Comparison of ENCODE assay signal across 37 cellular contexts in genomic region chr10:129624526-129624925, GRCh38.
"Had no signal": no experiment of that assay in that cellular context is flagged by ENCODE, and none has a peak within 500 bp of the region (broad histone marks: within the 10 kb centered on the region; RNA-seq: fewer than 3 reads in every experiment).

No MANE protein-coding gene starts in this region.

- H3K4me3 Mint-ChIP-seq: activated B cell treated with CpG ODN at 0.5 μM for 24 hours; activated CD4-positive, alpha-beta memory T cell treated with anti-CD3 and anti-CD28 coated beads for 36 hours; activated CD4-positive, alpha-beta T cell treated with anti-CD3 and anti-CD28 coated beads, Interleukin-2, amount 10 ng/mL, durations not matched to agents 24 days and 14 days; activated CD8-positive, alpha-beta T cell treated with anti-CD3 and anti-CD28 coated beads for 36 hours; activated naive CD4-positive, alpha-beta T cell treated with anti-CD3 and anti-CD28 coated beads, Interleukin-2, amount 10 ng/mL, durations not matched to agents 7 days and 5 days; activated naive CD4-positive, alpha-beta T cell treated with anti-CD3 and anti-CD28 coated beads, Interleukin-2, amount 50 U/mL, for 24 hours; activated naive CD8-positive, alpha-beta T cell; activated naive CD8-positive, alpha-beta T cell treated with anti-CD3 and anti-CD28 coated beads, Interleukin-2, amount 10 ng/mL, durations not matched to agents 7 days and 5 days; activated naive CD8-positive, alpha-beta T cell treated with anti-CD3 and anti-CD28 coated beads, Interleukin-2, amount 50 U/mL, for 24 hours; activated T-cell treated with anti-CD3 and anti-CD28 coated beads, Interleukin-2, amount 50 U/mL, for 4 hours; activated T-cell treated with anti-CD3 and anti-CD28 coated beads, Interleukin-2, amount 50 U/mL, for 72 hours; activated T-helper 1 cell treated with anti-CD3 and anti-CD28 coated beads, Interleukin-12 subunit alpha, Interleukin-12 subunit beta, Interleukin-2, Interleukin-4 antibody, amounts not matched to agents 30 ng/mL and 10 ng/mL and 1 ng/mL, durations not matched to agents 14 hours and 24 hours and 36 hours; activated T-helper 17 cell treated with anti-CD3 and anti-CD28 coated beads, Interleukin-2, amount 50 U/mL, for 72 hours; brain; central memory CD8-positive, alpha-beta T cell; T-helper 1 cell treated with Interleukin-12 subunit alpha and Interleukin-12 subunit beta and Interleukin-4 antibody, amounts not matched to agents 30 μg/mL and 1 μg/mL, for 36 hours; T-helper 2 cell treated with Interferon-gamma antibody and Interleukin-4, amounts not matched to agents 5 μg/mL and 100 μg/mL, for 36 hours had no signal

- H3K9me3 Mint-ChIP-seq: activated B cell treated with CpG ODN at 0.5 μM for 24 hours; activated CD4-positive, alpha-beta T cell treated with anti-CD3 and anti-CD28 coated beads, Interleukin-2, amount 10 ng/mL, durations not matched to agents 24 days and 14 days; brain; central memory CD8-positive, alpha-beta T cell; T-helper 2 cell treated with Interferon-gamma antibody and Interleukin-4, amounts not matched to agents 5 μg/mL and 100 μg/mL, for 36 hours had no signal

- DNase-seq: activated B cell treated with CpG ODN at 0.5 μM for 24 hours; activated CD4-positive, alpha-beta memory T cell treated with anti-CD3 and anti-CD28 coated beads for 36 hours; activated CD4-positive, alpha-beta T cell treated with anti-CD3 and anti-CD28 coated beads for 4 hours; activated CD4-positive, alpha-beta T cell treated with anti-CD3 and anti-CD28 coated beads, Interleukin-2, amount 10 ng/mL, durations not matched to agents 24 days and 14 days; activated CD4-positive, alpha-beta T cell treated with anti-CD3 and anti-CD28 coated beads, Interleukin-2, amount 50 U/mL, for 1 hour; activated CD4-positive, alpha-beta T cell treated with anti-CD3 and anti-CD28 coated beads, Interleukin-2, amount 50 U/mL, for 4 hours; activated CD4-positive, CD25-positive, alpha-beta regulatory T cell treated with anti-CD3 and anti-CD28 coated beads, Interleukin-2, amount 50 U/mL, for 72 hours; activated CD8-positive, alpha-beta memory T cell treated with anti-CD3 and anti-CD28 coated beads, Interleukin-2, amount 50 U/mL, for 4 hours; activated CD8-positive, alpha-beta T cell treated with anti-CD3 and anti-CD28 coated beads for 36 hours; activated gamma-delta T cell; activated naive CD4-positive, alpha-beta T cell treated with anti-CD3 and anti-CD28 coated beads, Interleukin-2, amount 10 ng/mL, durations not matched to agents 7 days and 5 days; activated naive CD4-positive, alpha-beta T cell treated with Interleukin-2 at 50 U/mL for 16 hours; activated naive CD8-positive, alpha-beta T cell treated with anti-CD3 and anti-CD28 coated beads, Interleukin-2, amount 10 ng/mL, durations not matched to agents 7 days and 5 days; activated naive CD8-positive, alpha-beta T cell treated with anti-CD3 and anti-CD28 coated beads, Interleukin-2, amount 50 U/mL, for 24 hours; activated T-cell treated with anti-CD3 and anti-CD28 coated beads for 4 hours; activated T-cell treated with anti-CD3 and anti-CD28 coated beads, Interleukin-2, amount 50 U/mL, for 1 hour; activated T-cell treated with anti-CD3 and anti-CD28 coated beads, Interleukin-2, amount 50 U/mL, for 4 hours; activated T-cell treated with anti-CD3 and anti-CD28 coated beads, Interleukin-2, amount 50 U/mL, for 72 hours; amygdala; anterior cingulate cortex; caudate nucleus; T-helper 1 cell; T-helper 2 cell; T-helper 9 cell had no signal

- H3K4me1 Mint-ChIP-seq: activated CD4-positive, alpha-beta T cell treated with anti-CD3 and anti-CD28 coated beads, Interleukin-2, amount 10 ng/mL, durations not matched to agents 24 days and 14 days had no signal

- H3K27me3 ChIP-seq: ascending aorta, cardiac muscle cell had no signal

- ATAC-seq: activated CD8-positive, alpha-beta T cell treated with anti-CD3 and anti-CD28 coated beads for 36 hours; activated naive CD8-positive, alpha-beta T cell treated with anti-CD3 and anti-CD28 coated beads, Interleukin-2, amount 50 U/mL, for 24 hours; activated T-cell treated with anti-CD3 and anti-CD28 coated beads, Interleukin-2, amount 50 U/mL, for 4 hours; activated T-cell treated with anti-CD3 and anti-CD28 coated beads, Interleukin-2, amount 50 U/mL, for 72 hours; activated T-helper 17 cell treated with anti-CD3 and anti-CD28 coated beads, Interleukin-2, amount 50 U/mL, for 72 hours had no signal

- H3K36me3 Mint-ChIP-seq: brain had no signal

- FAIRE-seq: bronchial epithelial cell, TTC549 had no signal

- H3K4me3 ChIP-seq: ascending aorta, cardiac muscle cell had no signal

- H3K27ac ChIP-seq: ascending aorta, cardiac muscle cell, VCaP had no signal

- H3K36me3 ChIP-seq: ascending aorta, cardiac muscle cell had no signal

- H3K27me3 Mint-ChIP-seq: activated B cell treated with CpG ODN at 0.5 μM for 24 hours; activated CD4-positive, alpha-beta memory T cell treated with anti-CD3 and anti-CD28 coated beads for 36 hours; activated CD4-positive, alpha-beta T cell treated with anti-CD3 and anti-CD28 coated beads, Interleukin-2, amount 10 ng/mL, durations not matched to agents 24 days and 14 days; activated CD8-positive, alpha-beta T cell treated with anti-CD3 and anti-CD28 coated beads for 36 hours; activated naive CD4-positive, alpha-beta T cell treated with anti-CD3 and anti-CD28 coated beads, Interleukin-2, amount 10 ng/mL, durations not matched to agents 7 days and 5 days; activated naive CD4-positive, alpha-beta T cell treated with anti-CD3 and anti-CD28 coated beads, Interleukin-2, amount 50 U/mL, for 24 hours; activated naive CD8-positive, alpha-beta T cell; activated naive CD8-positive, alpha-beta T cell treated with anti-CD3 and anti-CD28 coated beads, Interleukin-2, amount 10 ng/mL, durations not matched to agents 7 days and 5 days; activated naive CD8-positive, alpha-beta T cell treated with anti-CD3 and anti-CD28 coated beads, Interleukin-2, amount 50 U/mL, for 24 hours; activated T-helper 17 cell treated with anti-CD3 and anti-CD28 coated beads, Interleukin-2, amount 50 U/mL, for 72 hours; central memory CD8-positive, alpha-beta T cell had no signal

- H3K27ac Mint-ChIP-seq: activated B cell treated with CpG ODN at 0.5 μM for 24 hours; activated CD4-positive, alpha-beta memory T cell treated with anti-CD3 and anti-CD28 coated beads for 36 hours; activated CD4-positive, alpha-beta T cell treated with anti-CD3 and anti-CD28 coated beads, Interleukin-2, amount 10 ng/mL, durations not matched to agents 24 days and 14 days; activated CD8-positive, alpha-beta T cell treated with anti-CD3 and anti-CD28 coated beads for 36 hours; activated naive CD4-positive, alpha-beta T cell treated with anti-CD3 and anti-CD28 coated beads, Interleukin-2, amount 10 ng/mL, durations not matched to agents 7 days and 5 days; activated naive CD4-positive, alpha-beta T cell treated with anti-CD3 and anti-CD28 coated beads, Interleukin-2, amount 50 U/mL, for 24 hours; activated naive CD8-positive, alpha-beta T cell; activated naive CD8-positive, alpha-beta T cell treated with anti-CD3 and anti-CD28 coated beads, Interleukin-2, amount 10 ng/mL, durations not matched to agents 7 days and 5 days; activated naive CD8-positive, alpha-beta T cell treated with anti-CD3 and anti-CD28 coated beads, Interleukin-2, amount 50 U/mL, for 24 hours; activated T-cell treated with anti-CD3 and anti-CD28 coated beads, Interleukin-2, amount 50 U/mL, for 72 hours; activated T-helper 1 cell treated with anti-CD3 and anti-CD28 coated beads, Interleukin-12 subunit alpha, Interleukin-12 subunit beta, Interleukin-2, Interleukin-4 antibody, amounts not matched to agents 30 ng/mL and 10 ng/mL and 1 ng/mL, durations not matched to agents 14 hours and 24 hours and 36 hours; activated T-helper 17 cell treated with anti-CD3 and anti-CD28 coated beads, Interleukin-2, amount 50 U/mL, for 72 hours; brain; T-helper 1 cell treated with Interleukin-12 subunit alpha and Interleukin-12 subunit beta and Interleukin-4 antibody, amounts not matched to agents 30 μg/mL and 1 μg/mL, for 36 hours; T-helper 2 cell treated with Interferon-gamma antibody and Interleukin-4, amounts not matched to agents 5 μg/mL and 100 μg/mL, for 36 hours had no signal

- H3K9me3 ChIP-seq: ascending aorta had no signal
